ENCODE assay signal across 33 cellular contexts in the genomic region with DNA sequence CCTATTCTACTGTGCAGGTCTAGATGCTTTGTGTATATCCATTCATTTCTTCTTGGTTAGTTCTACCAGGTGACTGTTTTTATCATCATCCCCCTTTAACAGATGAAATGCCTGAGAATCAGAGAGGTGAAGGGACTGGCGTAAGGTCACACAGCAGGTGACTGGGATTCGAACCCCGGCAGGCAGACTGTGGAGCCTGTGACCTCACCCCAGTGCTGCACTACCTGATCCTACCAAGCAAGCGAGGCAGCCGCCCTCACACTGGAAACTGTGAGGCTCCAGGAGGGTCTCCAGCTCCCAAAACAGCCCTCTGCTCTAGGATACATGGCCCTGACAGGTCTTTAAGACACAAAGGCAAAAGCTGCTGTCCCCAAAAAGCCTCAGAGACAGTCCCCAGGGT.
"Had no signal": no experiment of that assay in that cellular context is flagged by ENCODE, and none has a peak within 500 bp of the region (broad histone marks: within the 10 kb centered on the region; RNA-seq: fewer than 3 reads in every experiment).

No MANE protein-coding gene starts in this region.

- DNase-seq: activated effector memory CD4-positive, alpha-beta T cell treated with anti-CD3 and anti-CD28 coated beads, Interleukin-2, amount 50 U/mL, for 16 hours; activated effector memory CD4-positive, alpha-beta T cell treated with Interleukin-2 at 50 U/mL for 16 hours; activated gamma-delta T cell; activated gamma-delta T cell treated with Interleukin-2 at 50 U/mL for 16 hours; activated naive CD4-positive, alpha-beta T cell; activated naive CD4-positive, alpha-beta T cell treated with anti-CD3 and anti-CD28 coated beads for 36 hours; activated naive CD4-positive, alpha-beta T cell treated with anti-CD3 and anti-CD28 coated beads, Interleukin-2, amount 10 ng/mL, durations not matched to agents 7 days and 5 days; activated naive CD4-positive, alpha-beta T cell treated with anti-CD3 and anti-CD28 coated beads, Interleukin-2, amount 50 U/mL, for 16 hours; activated naive CD4-positive, alpha-beta T cell treated with Interleukin-2 at 50 U/mL for 16 hours; activated naive CD8-positive, alpha-beta T cell treated with anti-CD3 and anti-CD28 coated beads for 36 hours; activated naive CD8-positive, alpha-beta T cell treated with anti-CD3 and anti-CD28 coated beads, Interleukin-2, amount 10 ng/mL, durations not matched to agents 7 days and 5 days; activated naive CD8-positive, alpha-beta T cell treated with anti-CD3 and anti-CD28 coated beads, Interleukin-2, amount 50 U/mL, for 24 hours; activated T-cell treated with anti-CD3 and anti-CD28 coated beads, Interleukin-2, amount 50 U/mL, for 1 hour; activated T-cell treated with anti-CD3 and anti-CD28 coated beads, Interleukin-2, amount 50 U/mL, for 24 hours; activated T-cell treated with anti-CD3 and anti-CD28 coated beads, Interleukin-2, amount 50 U/mL, for 4 hours; activated T-cell treated with anti-CD3 and anti-CD28 coated beads, Interleukin-2, amount 50 U/mL, for 48 hours; activated T-cell treated with anti-CD3 and anti-CD28 coated beads, Interleukin-2, amount 50 U/mL, for 72 hours; adrenal gland; amniotic stem cell; amygdala; anterior cingulate cortex; aorta; body of pancreas; brain microvascular endothelial cell; caudate nucleus; central memory CD4-positive, alpha-beta T cell; cerebellar nuclear complex had no signal

- H3K9me3 ChIP-seq: adrenal gland, ascending aorta, body of pancreas, breast epithelium had no signal

- ATAC-seq: activated naive CD4-positive, alpha-beta T cell treated with anti-CD3 and anti-CD28 coated beads, Interleukin-2, amount 50 U/mL, for 72 hours; activated naive CD8-positive, alpha-beta T cell treated with anti-CD3 and anti-CD28 coated beads, Interleukin-2, amount 50 U/mL, for 24 hours; activated T-cell treated with anti-CD3 and anti-CD28 coated beads, Interleukin-2, amount 50 U/mL, for 4 hours; activated T-cell treated with anti-CD3 and anti-CD28 coated beads, Interleukin-2, amount 50 U/mL, for 72 hours; activated T-helper 17 cell treated with anti-CD3 and anti-CD28 coated beads, Interleukin-2, amount 50 U/mL, for 72 hours; body of pancreas had no signal

- H3K27me3 ChIP-seq: adrenal gland, ascending aorta, body of pancreas, brain microvascular endothelial cell had no signal

- H3K36me3 ChIP-seq: adrenal gland, ascending aorta, brain microvascular endothelial cell, breast epithelium, cardiac muscle cell had no signal

- FAIRE-seq: astrocyte had no signal

- H3K27ac ChIP-seq: adrenal gland, ascending aorta, body of pancreas, brain microvascular endothelial cell, breast epithelium, cardiac muscle cell had no signal

- H3K4me3 ChIP-seq: adrenal gland, ascending aorta, body of pancreas, breast epithelium, cardiac muscle cell had no signal

- H3K4me1 ChIP-seq: ascending aorta, body of pancreas, breast epithelium had no signal
